In the genomic region with DNA sequence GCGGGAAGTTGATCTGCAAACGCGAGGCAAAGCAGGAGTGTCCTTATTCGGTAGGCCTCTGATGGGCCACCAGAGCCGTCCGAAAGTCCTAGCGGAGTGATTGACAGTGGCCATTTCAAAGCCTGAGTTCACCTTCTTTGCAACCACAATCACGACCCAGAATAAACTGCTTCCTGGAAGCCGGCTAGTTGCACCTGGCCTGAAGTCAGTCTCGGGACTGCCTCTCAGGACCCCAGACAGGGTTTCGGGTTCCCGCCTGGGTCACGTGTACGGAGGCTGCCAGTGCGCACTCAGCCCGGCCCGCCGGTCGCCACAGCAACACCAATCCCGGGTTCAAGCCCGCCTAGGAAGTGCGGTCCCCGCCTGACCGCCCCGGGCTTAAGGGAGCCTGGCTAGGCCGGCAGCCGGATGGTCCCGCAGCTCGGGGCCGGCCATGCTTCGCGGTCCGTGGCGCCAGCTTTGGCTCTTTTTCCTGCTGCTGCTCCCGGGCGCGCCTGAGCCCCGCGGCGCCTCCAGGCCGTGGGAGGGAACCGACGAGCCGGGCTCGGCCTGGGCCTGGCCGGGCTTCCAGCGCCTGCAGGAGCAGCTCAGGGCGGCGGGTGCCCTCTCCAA, we compare ENCODE assay signal across 8 cellular contexts. TPM values are rescaled to one million over a fixed set of nuclear protein-coding genes. Genes with fewer than 3 reads are reported as not detected.
DNase-seq lines count a peak whose midpoint lies in the region; ATAC-seq, FAIRE-seq and TF ChIP-seq lines count a peak whose summit lies in the region.

A gene with protein sequence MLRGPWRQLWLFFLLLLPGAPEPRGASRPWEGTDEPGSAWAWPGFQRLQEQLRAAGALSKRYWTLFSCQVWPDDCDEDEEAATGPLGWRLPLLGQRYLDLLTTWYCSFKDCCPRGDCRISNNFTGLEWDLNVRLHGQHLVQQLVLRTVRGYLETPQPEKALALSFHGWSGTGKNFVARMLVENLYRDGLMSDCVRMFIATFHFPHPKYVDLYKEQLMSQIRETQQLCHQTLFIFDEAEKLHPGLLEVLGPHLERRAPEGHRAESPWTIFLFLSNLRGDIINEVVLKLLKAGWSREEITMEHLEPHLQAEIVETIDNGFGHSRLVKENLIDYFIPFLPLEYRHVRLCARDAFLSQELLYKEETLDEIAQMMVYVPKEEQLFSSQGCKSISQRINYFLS (plus strand): TSS at position 375 of the 612 bp plus-strand sequence. CDS start 59 bp downstream, at position 434.

- no peak for FAIRE-seq in urothelium cell line (lab: Jason Lieb, UNC)

- under 1% methylated on average over 49 of the region's 49 CpGs for WGBS in right cardiac atrium
- WGBS in psoas muscle, 3 donors = 0 to 1% (median 0%) methylated on average over 30 to 49 of the region's 49 CpGs

- H3K27me3 Mint-ChIP-seq in T-helper 17 cell = no peaks in the 10 kb centered on the region

- H3K27me3 ChIP-seq in right cardiac atrium (ENCODE audit: control insufficient read depth, insufficient read depth) = no peaks in the 10 kb centered on the region
- no peaks in the 10 kb centered on the region for H3K27me3 ChIP-seq in psoas muscle (ENCODE audit: insufficient read depth in 3 of 3, low read length in 2 of 3)

- H3K27ac ChIP-seq in angular gyrus (ENCODE audit: low read depth, low read length) (peak within 1 kb of the TSS; percentile 33), right cardiac atrium (ENCODE audit: low read length) (peak within 1 kb of the TSS; percentile 42), psoas muscle (peak within 1 kb of the TSS; percentile 97)

- DNase-seq in GM13977 (ENCODE audit: low spot score) (peak; percentile 96), NCI-H1417 treated with DMSO at 0.1 percent for 48 hours (lab: John Stamatoyannopoulos, UW) (peak; percentile 21), T-helper 17 cell (peak; percentile 56 to 67 (median 63)), right cardiac atrium (peak; percentile 93 to 97 (median 97)), psoas muscle (peak; percentile 94 to 97), urothelium cell line (ENCODE audit: low spot score) (peak; percentile 91)

- peak within 1 kb of the TSS; percentile 60 for H3K4me3 ChIP-seq in right cardiac atrium (ENCODE audit: low read length)
- peak within 1 kb of the TSS; percentile 93 for H3K4me3 ChIP-seq in psoas muscle

- no peak for TF ChIP-seq CTCF in GM13977 (IDR thresholded peaks at IDR 0.05; ENCODE audit: extremely low read depth, insufficient read depth, missing control alignments)
- no peak for TF ChIP-seq CTCF in psoas muscle (IDR thresholded peaks at IDR 0.05)

- intact Hi-C loops in right cardiac atrium (cut with DNase I) (loop anchor here in 3 of 4 donors (5.0 to 10.0 kb wide), 2 partner anchors 113 to 285 kb away; a partner anchor contains a TSS), psoas muscle (cut with DNase I) (no loop called here)

- H3K9me3 ChIP-seq in T-helper 17 cell (ENCODE audit: control insufficient read depth, low read length, poor library complexity, severe bottlenecking) (no peaks in the 10 kb centered on the region), right cardiac atrium (ENCODE audit: control insufficient read depth, low read length) (no peaks in the 10 kb centered on the region), psoas muscle (no peaks in the 10 kb centered on the region)

- H3K27ac Mint-ChIP-seq in T-helper 17 cell = peak within 1 kb of the TSS; percentile 97

- H3K4me1 Mint-ChIP-seq in T-helper 17 cell = peaks cover 20% of the 10 kb centered on the region

- peak within 1 kb of the TSS; percentile 98 for H3K4me3 Mint-ChIP-seq in T-helper 17 cell

- peaks cover 0 to 27% of the 10 kb centered on the region in 2 donors for H3K36me3 ChIP-seq in psoas muscle (ENCODE audit: insufficient read depth in 1 of 2, low read depth in 1 of 2)

- in situ Hi-C loops in GM13977 (cut with MboI; ENCODE audit: low pct_unique_long_range_greater_than_20kb, low sequenced_read_pairs, unreplicated experiment) = loop anchor here (10.0 kb wide), 1 partner anchor 283 kb away; a partner anchor contains a TSS

- no peaks in the 10 kb centered on the region for H3K36me3 Mint-ChIP-seq in T-helper 17 cell (ENCODE audit: low read depth)

- H3K4me1 ChIP-seq in right cardiac atrium (ENCODE audit: control insufficient read depth, insufficient read depth, low read length) = peaks cover 4% of the 10 kb centered on the region
- H3K4me1 ChIP-seq in psoas muscle = peaks cover 20% of the 10 kb centered on the region

- ATAC-seq in HG02798 (IDR thresholded peaks at IDR 0.05; ENCODE audit: poor library complexity, unreplicated experiment) (peak; percentile 93), T-helper 17 cell (peak; percentile 77), right cardiac atrium (peak; percentile 98 to 99), psoas muscle (peak; percentile 94 to 96 (median 94))

RNA-seq across cellular contexts. Expression of the gene that starts here (rescaled TPM):
- 10 to 100 TPM; 29.4 to 38.5 TPM for total RNA-seq in T-helper 17 cell
- 10 to 100 TPM; 11.8 to 12.5 (median 11.9) TPM for total RNA-seq in right cardiac atrium
- 6.7 TPM for polyA plus RNA-seq in right cardiac atrium
- 10 to 100 TPM; 16.5 to 36.0 (median 24.9) TPM for total RNA-seq in psoas muscle
- 10 to 100 TPM; 13.5 to 23.4 (median 16.2) TPM for polyA plus RNA-seq in psoas muscle

Comparison
In these comparisons a context has a peak if more than half of its experiments do, and no peak if none do; other contexts are left out.
1. Peak in every context shown above with its lines: DNase-seq, ATAC-seq, H3K4me3 ChIP-seq and H3K27ac ChIP-seq.
2. DNase-seq: peak in every context shown above with its lines; median percentile 97 in right cardiac atrium; 96 in GM13977; 96 in psoas muscle; 91 in urothelium cell line; 63 in T-helper 17 cell; 21 in NCI-H1417 treated with DMSO at 0.1 percent for 48 hours.
3. H3K27ac ChIP-seq: peak in every context shown above with its lines; median percentile 97 in psoas muscle; 42 in right cardiac atrium; 33 in angular gyrus.
4. intact Hi-C loops: an anchor here in right cardiac atrium (5.0 to 10.0 kb wide); none called in psoas muscle.